In genomic region chr10:71342850-71343773, GRCh38 we compare ENCODE assay signal across 12 cellular contexts. TPM values are rescaled to one million over a fixed set of nuclear protein-coding genes. Genes with fewer than 3 reads are reported as not detected.
DNase-seq lines count a peak whose midpoint lies in the region; FAIRE-seq and TF ChIP-seq lines count a peak whose summit lies in the region.
"Had no signal": no experiment of that assay in that cellular context is flagged by ENCODE, and none has a peak within 500 bp of the region (broad histone marks: within the 10 kb centered on the region; RNA-seq: fewer than 3 reads in every experiment).

No MANE protein-coding gene starts in this region.

- H3K36me3 ChIP-seq in Caco-2 (ENCODE audit: control insufficient read depth, insufficient read depth, low read length) (no peaks in the 10 kb centered on the region; the same call in 1 of the 2 replicates), H1 (ENCODE audit: control insufficient read depth in 2 of 4, insufficient read depth in 4 of 4, low read length in 3 of 4) (no peaks in the 10 kb centered on the region), neural progenitor cell (no peaks in the 10 kb centered on the region)
- H3K36me3 ChIP-seq: prostate gland had no signal

- H2BK12ac ChIP-seq in H1 (ENCODE audit: low read depth, low read length) = peak overlapping the region; percentile 98; the same call in 1 of the 2 replicates

- H3K9ac ChIP-seq in H1 (replicated peaks in 1 of 4; ENCODE audit: extremely low read depth in 1 of 4, low read depth in 3 of 4, low read length in 3 of 4) (no peak overlapping the region), neural progenitor cell (no peak overlapping the region)
- H3K9ac ChIP-seq: KMS-11 had no signal

- peak overlapping the region; percentile 97 for H3K18ac ChIP-seq in H1 (ENCODE audit: extremely low read depth, low read length)

- H4K91ac ChIP-seq in H1 (replicated peaks; ENCODE audit: insufficient read length, low read length) = peak overlapping the region; percentile 95

- TF ChIP-seq RAD21 in H1 (IDR thresholded peaks at IDR 0.05 in 1 of 2, conservative IDR thresholded peaks at IDR 0.05 in 1 of 2; ENCODE audit: low read depth in 2 of 2, low read length in 2 of 2) = no peak

- peak overlapping the region; percentile 35 for H4K5ac ChIP-seq in H1 (ENCODE audit: insufficient read length, low read depth, low read length)

- H3K56ac ChIP-seq in H1 (replicated peaks; ENCODE audit: insufficient read length, low read depth, low read length) = no peak overlapping the region

- H3K36me3 Mint-ChIP-seq in Caco-2 (ENCODE audit: insufficient read depth, unreplicated experiment) (peaks cover 25% of the 10 kb centered on the region), neural progenitor cell (no peaks in the 10 kb centered on the region)
- no peaks in the 10 kb centered on the region for H3K36me3 Mint-ChIP-seq in activated naive CD4-positive, alpha-beta T cell treated with anti-CD3 and anti-CD28 coated beads, Interleukin-2, amount 10 ng/mL, durations not matched to agents 7 days and 5 days

- H3K27ac Mint-ChIP-seq in Caco-2 (ENCODE audit: unreplicated experiment) (peak overlapping the region; percentile 93), neural progenitor cell (peak overlapping the region; percentile 38)
- H3K27ac Mint-ChIP-seq in activated naive CD4-positive, alpha-beta T cell treated with anti-CD3 and anti-CD28 coated beads, Interleukin-2, amount 10 ng/mL, durations not matched to agents 7 days and 5 days = no peak overlapping the region

- H3K9me3 Mint-ChIP-seq in Caco-2 (ENCODE audit: unreplicated experiment) (no peaks in the 10 kb centered on the region), neural progenitor cell (no peaks in the 10 kb centered on the region)
- no peaks in the 10 kb centered on the region for H3K9me3 Mint-ChIP-seq in activated naive CD4-positive, alpha-beta T cell treated with anti-CD3 and anti-CD28 coated beads, Interleukin-2, amount 10 ng/mL, durations not matched to agents 7 days and 5 days

- TF ChIP-seq EP300 in H1 (IDR thresholded peaks at IDR 0.05; ENCODE audit: borderline replicate concordance in 1 of 2, low read depth in 2 of 2, low read length in 2 of 2) = no peak

- peak overlapping the region; percentile 86 for H2BK120ac ChIP-seq in H1 (replicated peaks; ENCODE audit: low read depth, low read length)

- H3K79me1 ChIP-seq in H1 (ENCODE audit: low read depth, low read length) = no peaks in the 10 kb centered on the region

- peak overlapping the region; percentile 19 for H3K4ac ChIP-seq in H1 (replicated peaks; ENCODE audit: insufficient read length, low read depth, low read length)

- no peak overlapping the region for H4K8ac ChIP-seq in H1 (ENCODE audit: extremely low read depth, insufficient read depth, low read length)

- no peak overlapping the region for H3K23ac ChIP-seq in H1 (ENCODE audit: insufficient read length)

- H3K4me1 Mint-ChIP-seq in Caco-2 (ENCODE audit: low read depth, unreplicated experiment) = peaks cover 71% of the 10 kb centered on the region
- H3K4me1 Mint-ChIP-seq in neural progenitor cell = peaks cover 43% of the 10 kb centered on the region
- no peaks in the 10 kb centered on the region for H3K4me1 Mint-ChIP-seq in activated naive CD4-positive, alpha-beta T cell treated with anti-CD3 and anti-CD28 coated beads, Interleukin-2, amount 10 ng/mL, durations not matched to agents 7 days and 5 days

- POLR2A ChIA-PET in Caco-2 (lab: Charles Lee) (interaction anchor here (0.5 to 2.1 kb wide), 7 partner anchors 8 to 424 kb away, joined by 3 to 11 read pairs (median 4); partner anchors contain the start of gene SLC29A3), H1 (lab: Charles Lee; ENCODE audit: partially characterized antibody) (interaction anchor here (0.7 kb wide), 1 partner anchor 110 kb away, joined by 3 read pairs; no protein-coding TSS in a partner anchor)

- TF ChIP-seq CTCF in Caco-2 (IDR thresholded peaks at IDR 0.05; ENCODE audit: insufficient read depth in 1 of 2, low read depth in 1 of 2, low read length in 1 of 2, severe bottlenecking in 1 of 2, unreplicated experiment in 1 of 2) (no peak), NB4 (IDR thresholded peaks at IDR 0.05; ENCODE audit: low read depth, low read length) (no peak), H1 (IDR thresholded peaks at IDR 0.05; ENCODE audit: control extremely low read depth in 1 of 3, insufficient read depth in 1 of 3, low read depth in 1 of 3, low read length in 3 of 3) (no peak), neural progenitor cell (IDR thresholded peaks at IDR 0.05) (no peak)

- peak overlapping the region; percentile 60; the same call in 1 of the 2 replicates for H3K27ac ChIP-seq in H1 (ENCODE audit: low read depth, low read length)
- H3K27ac ChIP-seq in neural progenitor cell = no peak overlapping the region
- H3K27ac ChIP-seq: KMS-11, prostate gland had no signal

- BruUV-seq in Caco-2 (replicated peaks; lab: Mats Ljungman, UMichigan) = no TSS peak

- peak overlapping the region; percentile 97; the same call in 1 of the 2 replicates for H2BK5ac ChIP-seq in H1 (ENCODE audit: low read depth, low read length)

- H3K4me2 ChIP-seq in H1 (ENCODE audit: insufficient read depth in 1 of 2, low read depth in 2 of 2, low read length in 2 of 2) (peak overlapping the region in 1 of 2 experiments; percentile 52; a peak in 1 of 4 replicates), neural progenitor cell (no peak overlapping the region)
- H3K4me2 ChIP-seq: KMS-11 had no signal

- no peak for FAIRE-seq in H1 (lab: Jason Lieb, UNC)
- FAIRE-seq: GM12891 had no signal

- peaks cover 12% of the 10 kb centered on the region for H3F3A ChIP-seq in neural progenitor cell (ENCODE audit: low read depth)

- H3K79me2 ChIP-seq in H1 (ENCODE audit: control insufficient read depth in 1 of 2, insufficient read depth in 2 of 2, low read length in 2 of 2) (no peaks in the 10 kb centered on the region), neural progenitor cell (ENCODE audit: low read depth) (no peaks in the 10 kb centered on the region)

- H3K27me3 ChIP-seq in Caco-2 (replicated peaks; ENCODE audit: control insufficient read depth, insufficient read depth, low read length) (no peaks in the 10 kb centered on the region), H1 (replicated peaks in 1 of 4; ENCODE audit: control insufficient read depth in 3 of 4, extremely low read depth in 1 of 4, insufficient read depth in 3 of 4, low read length in 3 of 4) (no peaks in the 10 kb centered on the region), neural progenitor cell (no peaks in the 10 kb centered on the region)

- peak; percentile 66 to 77 for DNase-seq in Caco-2
- peak; percentile 75 for DNase-seq in NB4 (ENCODE audit: low read depth)
- no peak for DNase-seq in H1 (ENCODE audit: low read depth in 1 of 2, low spot score in 2 of 2)
- no peak for DNase-seq in neural progenitor cell (ENCODE audit: low spot score)
- no peak for DNase-seq in cerebellar nuclear complex (lab: John Stamatoyannopoulos, UW)
- no peak for DNase-seq in activated naive CD4-positive, alpha-beta T cell treated with anti-CD3 and anti-CD28 coated beads, Interleukin-2, amount 10 ng/mL, durations not matched to agents 7 days and 5 days
- no peak for DNase-seq in stimulated activated CD4-positive, alpha-beta T cell treated with anti-CD3 and anti-CD28 coated beads, Interleukin-2, amount 100 ng/mL, for 48 hours
- no peak for DNase-seq in activated CD4-positive, alpha-beta T cell treated with anti-CD3 and anti-CD28 coated beads for 48 hours
- DNase-seq: NCI-H446 treated with DMSO at 0.1 percent for 48 hours had no signal

- H4K20me1 ChIP-seq in H1 (replicated peaks in 1 of 2; ENCODE audit: control insufficient read depth in 1 of 2, insufficient read depth in 2 of 2, low read length in 2 of 2) = no peaks in the 10 kb centered on the region
- H4K20me1 ChIP-seq in neural progenitor cell (ENCODE audit: low read depth) = no peaks in the 10 kb centered on the region

- CTCF ChIA-PET in Caco-2 (lab: Charles Lee) = interaction anchor here (0.6 to 2.3 kb wide), 5 partner anchors 9 to 34 kb away, joined by 3 to 29 read pairs (median 6); partner anchors contain the start of gene SLC29A3
- CTCF ChIA-PET in H1 (lab: Charles Lee; ENCODE audit: partially characterized antibody) = interaction anchor here (0.7 to 7.4 kb wide), 16 partner anchors 10 to 706 kb away, joined by 3 to 52 read pairs (median 4); partner anchors contain the start of gene SLC29A3
- CTCF ChIA-PET in activated naive CD4-positive, alpha-beta T cell treated with anti-CD3 and anti-CD28 coated beads, Interleukin-2, amount 10 ng/mL, durations not matched to agents 7 days and 5 days (lab: Charles Lee) = interaction anchor here (0.7 to 0.9 kb wide), 2 partner anchors 11 to 13 kb away, joined by 3 to 4 read pairs; no protein-coding TSS in a partner anchor

- H3K14ac ChIP-seq in H1 (ENCODE audit: insufficient read length) = no peak overlapping the region

- H3K4me3 Mint-ChIP-seq in Caco-2 (ENCODE audit: unreplicated experiment) (no peak overlapping the region), neural progenitor cell (no peak overlapping the region)
- H3K4me3 Mint-ChIP-seq in activated naive CD4-positive, alpha-beta T cell treated with anti-CD3 and anti-CD28 coated beads, Interleukin-2, amount 10 ng/mL, durations not matched to agents 7 days and 5 days = no peak overlapping the region

- intact Hi-C loops in Caco-2 (cut with micrococcal nuclease; ENCODE audit: unreplicated experiment) = loop anchor here (1.0 kb wide), 1 partner anchor 24 kb away; the partner anchor contains the start of gene SLC29A3

- H3K23me2 ChIP-seq in H1 (ENCODE audit: low read depth, low read length) = no peaks in the 10 kb centered on the region

- H3K4me3 ChIP-seq in Caco-2 (ENCODE audit: low read depth, low read length) = no peak overlapping the region
- H3K4me3 ChIP-seq in NB4 (ENCODE audit: low read depth, low read length) = no peak overlapping the region
- H3K4me3 ChIP-seq in H1 (ENCODE audit: extremely low read depth in 1 of 4, insufficient read depth in 2 of 4, low read depth in 3 of 4, low read length in 4 of 4) = no peak overlapping the region
- no peak overlapping the region for H3K4me3 ChIP-seq in neural progenitor cell
- H3K4me3 ChIP-seq: prostate gland had no signal

- WGBS in H1 (ENCODE audit: extremely low coverage in 1 of 2, insufficient coverage in 1 of 2, insufficient read length in 1 of 2, insufficient replicate concordance in 2 of 2, low coverage in 1 of 2, low lambda C conversion rate in 2 of 2, missing lambda C conversion rate in 1 of 2), 2 experiments = 88% methylated on average over 7 of the region's 7 CpGs; no CpG with 5 or more reads in 1 of the 2 experiments

- TF ChIP-seq POLR2A in NB4 (IDR thresholded peaks at IDR 0.05; ENCODE audit: extremely low read depth, insufficient read length) (no peak), H1 (IDR thresholded peaks at IDR 0.05; ENCODE audit: control extremely low read depth in 1 of 2, low read depth in 2 of 2, low read length in 2 of 2) (no peak)

- H3K27me3 Mint-ChIP-seq in Caco-2 (ENCODE audit: insufficient read depth, unreplicated experiment) (no peaks in the 10 kb centered on the region), neural progenitor cell (ENCODE audit: insufficient read depth, low read depth) (peaks cover 8% of the 10 kb centered on the region)
- no peaks in the 10 kb centered on the region for H3K27me3 Mint-ChIP-seq in activated naive CD4-positive, alpha-beta T cell treated with anti-CD3 and anti-CD28 coated beads, Interleukin-2, amount 10 ng/mL, durations not matched to agents 7 days and 5 days

- H2BK15ac ChIP-seq in H1 (ENCODE audit: low read length) = no peak overlapping the region

- H2AFZ ChIP-seq in H1 (ENCODE audit: low read length) (no peak overlapping the region), neural progenitor cell (replicated peaks) (no peak overlapping the region)

- H2AK5ac ChIP-seq in H1 (ENCODE audit: low read depth, low read length) = peak overlapping the region; percentile 88; the same call in 1 of the 2 replicates

- no peaks in the 10 kb centered on the region for H3K9me3 ChIP-seq in Caco-2
- no peaks in the 10 kb centered on the region for H3K9me3 ChIP-seq in H1 (ENCODE audit: insufficient read depth in 2 of 2, low read depth in 1 of 2, low read length in 1 of 2)
- no peaks in the 10 kb centered on the region for H3K9me3 ChIP-seq in neural progenitor cell (ENCODE audit: low read depth)
- H3K9me3 ChIP-seq: prostate gland had no signal

- H3K4me1 ChIP-seq in Caco-2 (peaks cover 83% of the 10 kb centered on the region), H1 (replicated peaks in 1 of 4; ENCODE audit: control insufficient read depth in 3 of 4, insufficient read depth in 4 of 4, low read length in 3 of 4) (peaks cover 19 to 34% (median 27%) of the 10 kb centered on the region in 4 experiments), neural progenitor cell (peaks cover 19% of the 10 kb centered on the region)

- peak overlapping the region; percentile 100; the same call in 1 of the 2 replicates for H2BK20ac ChIP-seq in H1 (ENCODE audit: low read length)

RNA-seq across cellular contexts. Expression of gene SLC29A3, which starts 24.1 kb away (rescaled TPM):
- total RNA-seq in Caco-2 (2022) (18.3 and 20.7 TPM in 2 replicates), neural progenitor cell (ENCODE audit: low replicate concordance) (2.5 and 9.0 TPM in 2 replicates)
- total RNA-seq in H1 (2021; fragmentation: NEBNext Ultra II Directional; extraction: Animal tissue kit (Norgen Biotek cat#: 25700)) = 14.0 and 15.2 TPM in 2 replicates
- 24.6 and 33.8 TPM in 2 replicates for polyA plus RNA-seq in H1 (2011; rRNA removed)
- 11.4 TPM for polyA plus RNA-seq in H1 (2011; cell fraction: cytosol; rRNA removed)
- 17.8 TPM for polyA plus RNA-seq in H1 (2011; cell fraction: nucleus; rRNA removed)
- 14.5 to 19.4 TPM (median 17.5 TPM) in 4 replicates for polyA plus RNA-seq in H1 (2012, experiment 1 of 2)
- 19.9 TPM for polyA plus RNA-seq in H1 (2012, experiment 2 of 2)
- 19.7 TPM for polyA plus RNA-seq in H1 (2013, experiment 1 of 2)
- polyA plus RNA-seq in H1 (2013, experiment 2 of 2) = 22.1 TPM
- polyA minus RNA-seq in H1 (2011; rRNA and poly(A)+ RNA removed) = 18.6 and 20.6 TPM in 2 replicates
- 9.4 TPM for polyA minus RNA-seq in H1 (2011; cell fraction: cytosol; rRNA and poly(A)+ RNA removed)
- 15.2 TPM for polyA minus RNA-seq in H1 (2011; cell fraction: nucleus; rRNA and poly(A)+ RNA removed)

RNA-seq across cellular contexts. Expression of gene CDH23, which starts 53.6 kb away (rescaled TPM):
- total RNA-seq in Caco-2 (2022) (0.34 and 1.0 TPM in 2 replicates), neural progenitor cell (ENCODE audit: low replicate concordance) (5.9 and 10.3 TPM in 2 replicates)
- total RNA-seq in H1 (2021; fragmentation: NEBNext Ultra II Directional; extraction: Animal tissue kit (Norgen Biotek cat#: 25700)) = 1.9 and 2.0 TPM in 2 replicates
- 4.9 and 6.3 TPM in 2 replicates for polyA plus RNA-seq in H1 (2011; rRNA removed)
- 3.3 TPM for polyA plus RNA-seq in H1 (2011; cell fraction: cytosol; rRNA removed)
- 7.7 TPM for polyA plus RNA-seq in H1 (2011; cell fraction: nucleus; rRNA removed)
- 1.9 to 4.6 TPM (median 3.2 TPM) in 4 replicates for polyA plus RNA-seq in H1 (2012, experiment 1 of 2)
- polyA plus RNA-seq in H1 (2012, experiment 2 of 2) = 1.8 TPM
- polyA plus RNA-seq in H1 (2013, experiment 1 of 2) = 1.3 TPM
- 1.4 TPM for polyA plus RNA-seq in H1 (2013, experiment 2 of 2)
- polyA minus RNA-seq in H1 (2011; rRNA and poly(A)+ RNA removed) = 7.2 and 10.5 TPM in 2 replicates
- 2.6 TPM for polyA minus RNA-seq in H1 (2011; cell fraction: cytosol; rRNA and poly(A)+ RNA removed)
- polyA minus RNA-seq in H1 (2011; cell fraction: nucleus; rRNA and poly(A)+ RNA removed) = 6.9 TPM

Comparison
In these comparisons a context has a peak if more than half of its experiments do, and no peak if none do; other contexts are left out.
1. DNase-seq: peak in Caco-2 (2 of 2) and NB4 (single experiment); none in H1 (0 of 2), neural progenitor cell (single experiment), cerebellar nuclear complex (0 of 2), activated naive CD4-positive, alpha-beta T cell treated with anti-CD3 and anti-CD28 coated beads, Interleukin-2, amount 10 ng/mL, durations not matched to agents 7 days and 5 days (single experiment), stimulated activated CD4-positive, alpha-beta T cell treated with anti-CD3 and anti-CD28 coated beads, Interleukin-2, amount 100 ng/mL, for 48 hours (0 of 2) and activated CD4-positive, alpha-beta T cell treated with anti-CD3 and anti-CD28 coated beads for 48 hours (single experiment).